In genomic region chr18:35511833-35512232, GRCh38 we compare ENCODE assay signal across 12 cellular contexts. TPM values are rescaled to one million over a fixed set of nuclear protein-coding genes. Genes with fewer than 3 reads are reported as not detected.
DNase-seq lines count a peak whose midpoint lies in the region; ATAC-seq and TF ChIP-seq lines count a peak whose summit lies in the region.
"Had no signal": no experiment of that assay in that cellular context is flagged by ENCODE, and none has a peak within 500 bp of the region (broad histone marks: within the 10 kb centered on the region; RNA-seq: fewer than 3 reads in every experiment).

No MANE protein-coding gene starts in this region.

- no peaks in the 10 kb centered on the region for H4K20me1 ChIP-seq in Loucy (ENCODE audit: insufficient read depth, low read length, poor library complexity, severe bottlenecking)

- ATAC-seq in GM21619 (IDR thresholded peaks at IDR 0.05; ENCODE audit: unreplicated experiment): peak; percentile 16

- no peaks in the 10 kb centered on the region for H3K27me3 ChIP-seq in Loucy (ENCODE audit: insufficient read depth, low read length, poor library complexity, severe bottlenecking)
- H3K27me3 ChIP-seq in kidney epithelial cell (ENCODE audit: control insufficient read depth, insufficient read depth, low read length): no peaks in the 10 kb centered on the region
- H3K27me3 ChIP-seq in HAP-1 (ENCODE audit: low read depth): no peaks in the 10 kb centered on the region

- H3K79me2 ChIP-seq in Loucy (ENCODE audit: insufficient read depth, low read length): no peaks in the 10 kb centered on the region

- H3K4me2 ChIP-seq in Loucy (ENCODE audit: low read depth, low read length, poor library complexity, severe bottlenecking): no peak overlapping the region

- TF ChIP-seq CTCF in GM12874 (IDR thresholded peaks at IDR 0.05; ENCODE audit: insufficient read depth, low read depth, low read length) (0 out of 2 replicates have a peak, but pooled peaks have one; percentile 7), Loucy (conservative IDR thresholded peaks at IDR 0.05; ENCODE audit: low read length) (peak; percentile 33; the same call in 1 of the 2 replicates), kidney epithelial cell (IDR thresholded peaks at IDR 0.05; ENCODE audit: insufficient read depth, low read length, poor library complexity, severe bottlenecking) (peak; percentile 2)

- H3K9me2 ChIP-seq in Loucy (replicated peaks; ENCODE audit: low read depth, low read length): no peaks in the 10 kb centered on the region

- H3K4me1 ChIP-seq in Loucy (ENCODE audit: insufficient read depth, low read length, poor library complexity, severe bottlenecking) (peaks cover 12% of the 10 kb centered on the region), HAP-1 (no peaks in the 10 kb centered on the region)

- H3K4me3 ChIP-seq in Loucy (ENCODE audit: low read length, poor library complexity, severe bottlenecking) (no peak overlapping the region), kidney epithelial cell (ENCODE audit: low read depth, low read length) (no peak overlapping the region), HAP-1 (no peak overlapping the region)

- no peaks in the 10 kb centered on the region for H3K9me3 ChIP-seq in Loucy (ENCODE audit: insufficient read depth, low read depth, low read length)
- H3K9me3 ChIP-seq in HAP-1: no peaks in the 10 kb centered on the region

- no peak overlapping the region for H3K9ac ChIP-seq in Loucy (ENCODE audit: low read depth, low read length, poor library complexity, severe bottlenecking)

- no peak overlapping the region for H2AFZ ChIP-seq in Loucy (ENCODE audit: low read length)

- DNase-seq in kidney epithelial cell (ENCODE audit: low read depth) (no peak), activated gamma-delta T cell (lab: John Stamatoyannopoulos, UW) (no peak), GM03348 (ENCODE audit: low spot score) (no peak), HAP-1 (ENCODE audit: low spot score in 2 of 2) (no peak)
- no peak for DNase-seq in activated CD4-positive, alpha-beta T cell treated with anti-CD3 and anti-CD28 coated beads for 4 hours
- DNase-seq: activated CD4-positive, CD25-positive, alpha-beta regulatory T cell; activated naive CD4-positive, alpha-beta T cell; CD4-positive, alpha-beta memory T cell; NCI-H1105 had no signal

- no peaks in the 10 kb centered on the region for H3K36me3 ChIP-seq in Loucy (ENCODE audit: insufficient read depth, low read length)
- no peaks in the 10 kb centered on the region for H3K36me3 ChIP-seq in kidney epithelial cell (ENCODE audit: control insufficient read depth, insufficient read depth, low read length)
- H3K36me3 ChIP-seq in HAP-1 (replicated peaks): no peaks in the 10 kb centered on the region

- in situ Hi-C loops in HAP-1 (cut with MboI; ENCODE audit: low sequenced_read_pairs): no loop called here

- H3F3A ChIP-seq in Loucy (ENCODE audit: low read depth): no peaks in the 10 kb centered on the region

RNA-seq across cellular contexts. Expression of gene INO80C, which starts 14.1 kb away (rescaled TPM):
- 6.9 and 11.3 TPM in 2 replicates for total RNA-seq in kidney epithelial cell
